8 cellular contexts compared by ENCODE assay signal in the genomic region with DNA sequence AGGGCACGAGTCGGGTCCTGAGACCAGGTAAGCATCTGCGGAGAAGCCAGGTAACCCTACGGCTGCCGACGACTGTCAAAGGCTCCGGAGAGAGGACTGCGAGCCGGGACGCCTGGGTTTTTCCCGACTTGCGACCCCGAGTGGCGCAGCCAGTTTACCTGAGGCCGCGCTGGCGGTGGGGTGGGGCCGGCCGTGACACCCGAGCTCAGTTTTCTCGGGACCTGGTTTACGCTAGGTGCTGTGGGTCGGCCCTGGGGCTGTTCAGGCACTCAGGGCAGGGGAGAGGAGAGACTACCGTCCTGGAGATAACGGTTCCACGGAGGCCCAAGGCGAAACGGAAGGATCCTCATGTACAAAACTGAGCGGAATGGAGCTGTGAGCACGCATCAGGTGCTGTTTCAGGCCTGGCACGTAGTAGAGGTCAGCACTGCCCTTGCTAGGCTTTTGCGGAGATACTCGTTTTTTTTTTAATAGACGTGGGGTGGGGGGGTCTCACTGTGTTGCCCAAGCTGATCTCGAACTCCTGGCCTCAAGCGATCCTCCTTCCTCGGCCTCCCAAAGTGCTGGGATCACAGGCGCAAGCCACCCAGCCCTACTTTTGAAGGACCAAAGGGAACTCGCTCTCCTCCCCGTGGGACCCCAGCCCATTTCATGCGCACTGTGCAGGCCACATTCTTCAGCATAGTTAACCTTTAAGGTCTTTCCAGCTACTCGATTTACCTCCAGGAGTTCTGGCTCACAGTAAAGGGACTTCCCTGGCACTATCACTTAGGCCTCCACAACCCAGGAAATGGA. TPM values are rescaled to one million over a fixed set of nuclear protein-coding genes. Genes with fewer than 3 reads are reported as not detected.
A peak's percentile ranks its signal among the peaks of the same experiment; 100 is the strongest.
DNase-seq lines count a peak whose midpoint lies in the region; ATAC-seq and TF ChIP-seq lines count a peak whose summit lies in the region.

No MANE protein-coding gene starts in this region.

- WGBS in esophagus, 2 donors, result 5% methylated on average over 41 to 42 of the region's 42 CpGs

- H4K20me1 ChIP-seq in osteoblast (ENCODE audit: insufficient read depth, low read length), result no peaks in the 10 kb centered on the region

- H3K36me3 ChIP-seq in SJCRH30 (peaks cover 4% of the 10 kb centered on the region; the same call in 1 of the 2 replicates), esophagus (ENCODE audit: control insufficient read depth in 2 of 2, insufficient read depth in 2 of 2, low read length in 1 of 2) (no peaks in the 10 kb centered on the region), osteoblast (ENCODE audit: insufficient read depth, low read length) (no peaks in the 10 kb centered on the region)

- peak; percentile 8 for ATAC-seq in GM18870 (IDR thresholded peaks at IDR 0.05; ENCODE audit: unreplicated experiment)
- peak; percentile 4 for ATAC-seq in HG02884 (IDR thresholded peaks at IDR 0.05; ENCODE audit: unreplicated experiment)

- peak overlapping the region; percentile 88 for H2AFZ ChIP-seq in osteoblast (ENCODE audit: low read length)

- peak in 1 of 2 experiments; percentile 9 for DNase-seq in SJCRH30
- peak; percentile 41 for DNase-seq in osteoblast (ENCODE audit: insufficient read length, low spot score, missing footprints)
- no peak for DNase-seq in activated effector memory CD4-positive, alpha-beta T cell treated with Interleukin-2 at 50 U/mL for 16 hours
- DNase-seq in activated CD4-positive, CD25-positive, alpha-beta regulatory T cell treated with anti-CD3 and anti-CD28 coated beads, Interleukin-2, amount 50 U/mL, for 72 hours, result no peak
- DNase-seq in cerebellar cortex (ENCODE audit: low spot score), result no peak

- H3K27me3 ChIP-seq in SJCRH30 (no peaks in the 10 kb centered on the region), esophagus (ENCODE audit: control insufficient read depth in 1 of 2, insufficient read depth in 2 of 2, low read length in 2 of 2) (no peaks in the 10 kb centered on the region), osteoblast (ENCODE audit: insufficient read depth, low read length) (no peaks in the 10 kb centered on the region)

- no peak for TF ChIP-seq CTCF in osteoblast (IDR thresholded peaks at IDR 0.05; ENCODE audit: extremely low read depth, low read depth, low read length)

- peaks cover 70% of the 10 kb centered on the region for H3K79me2 ChIP-seq in osteoblast (ENCODE audit: insufficient read depth, low read length)

- H3K27ac ChIP-seq in SJCRH30 (peak overlapping the region; percentile 33; the same call in 1 of the 2 replicates), esophagus (ENCODE audit: low read depth in 2 of 2, low read length in 1 of 2) (peak overlapping the region; percentile 95 to 96), osteoblast (ENCODE audit: low read depth, low read length) (peak overlapping the region; percentile 69)

- peak overlapping the region; percentile 97 for H3K4me2 ChIP-seq in osteoblast (ENCODE audit: insufficient read depth, low read length)

- H3K4me1 ChIP-seq in SJCRH30 (no peaks in the 10 kb centered on the region), esophagus (ENCODE audit: control insufficient read depth in 2 of 2, insufficient read depth in 2 of 2, low read length in 1 of 2) (peaks cover 0 to 4% of the 10 kb centered on the region in 2 donors), osteoblast (ENCODE audit: insufficient read depth, low read length) (peaks cover 20% of the 10 kb centered on the region)

- H3K4me3 ChIP-seq in SJCRH30 (peak overlapping the region; percentile 68), esophagus (ENCODE audit: low read depth in 1 of 2, low read length in 2 of 2) (peak overlapping the region; percentile 81 to 82), osteoblast (ENCODE audit: insufficient read depth, low read length) (peak overlapping the region; percentile 92)

- H3K9me3 ChIP-seq in SJCRH30 (replicated peaks) (no peaks in the 10 kb centered on the region), esophagus (ENCODE audit: control insufficient read depth in 2 of 2, insufficient read depth in 1 of 2, low read depth in 1 of 2, low read length in 1 of 2) (no peaks in the 10 kb centered on the region), osteoblast (ENCODE audit: low read depth, low read length) (no peaks in the 10 kb centered on the region)

RNA-seq across cellular contexts. Expression of gene MTRFR, which starts 0.5 kb away (rescaled TPM):
- total RNA-seq in SJCRH30 (2014; rRNA removed; shearing (Covaris generic)), result 16.9 and 19.8 TPM in 2 replicates
- polyA plus RNA-seq in esophagus, result 10 to 100 TPM in 1 of 2 donors, 1 to 10 TPM in 1; 6.3 to 10.6 TPM
- 10.9 and 16.3 TPM in 2 replicates for total RNA-seq in osteoblast

RNA-seq across cellular contexts. Expression of gene MPHOSPH9, which starts 0.8 kb away (rescaled TPM):
- 68.7 and 78.2 TPM in 2 replicates for total RNA-seq in SJCRH30 (2014; rRNA removed; shearing (Covaris generic))
- 1 to 10 TPM; 3.9 to 4.0 TPM for polyA plus RNA-seq in esophagus
- 42.7 and 43.6 TPM in 2 replicates for total RNA-seq in osteoblast

RNA-seq across cellular contexts. Expression of gene CDK2AP1, which starts 38.0 kb away (rescaled TPM):
- total RNA-seq in SJCRH30 (2014; rRNA removed; shearing (Covaris generic)), result 369 and 389 TPM in 2 replicates
- 100 to 1,000 TPM; 111 to 213 TPM for polyA plus RNA-seq in esophagus
- 209 and 226 TPM in 2 replicates for total RNA-seq in osteoblast

Comparison
In these comparisons a context has a peak if more than half of its experiments do, and no peak if none do; other contexts are left out.
1. H3K27ac ChIP-seq: peak in every context shown above with its lines; median percentile 96 in esophagus; 69 in osteoblast; 33 in SJCRH30.